ENCODE assay signal across 7 cellular contexts in genomic region chr22:42780070-42780540, GRCh38. TPM values are rescaled to one million over a fixed set of nuclear protein-coding genes. Genes with fewer than 3 reads are reported as not detected.
DNase-seq lines count a peak whose midpoint lies in the region; ATAC-seq and TF ChIP-seq lines count a peak whose summit lies in the region.

No MANE protein-coding gene starts in this region.

- TF ChIP-seq POLR2A in adrenal gland (IDR thresholded peaks at IDR 0.05), result no peak

- ATAC-seq in Panc1 (peak; percentile 97), left cardiac atrium (peak; percentile 78 to 89), HG03520 (IDR thresholded peaks at IDR 0.05; ENCODE audit: unreplicated experiment) (no peak)

- POLR2A ChIA-PET in Panc1 (lab: Charles Lee), result no interaction called here

- CTCF ChIA-PET in Panc1 (lab: Charles Lee), result interaction anchor here (0.7 kb wide), 1 partner anchor 31 kb away, joined by 4 read pairs; no protein-coding TSS in a partner anchor

- in situ Hi-C loops in Panc1 (cut with HindIII; ENCODE audit: low pct_unique_long_range_greater_than_20kb, low sequenced_read_pairs), result no loop called here

- no peaks in the 10 kb centered on the region for H3K4me1 ChIP-seq in Panc1 (ENCODE audit: control insufficient read depth, insufficient read depth, low read length)
- no peaks in the 10 kb centered on the region for H3K4me1 ChIP-seq in adrenal gland (replicated peaks in 1 of 2)

- intact Hi-C loops in Panc1 (cut with micrococcal nuclease; ENCODE audit: unreplicated experiment) (no loop called here), adrenal gland (cut with DNase I) (loop anchor here in 1 of 2 donors (10.0 kb wide), 1 partner anchor 115 kb away; no protein-coding TSS in a partner anchor), left cardiac atrium (cut with DNase I) (loop anchor here in 1 of 2 donors (5.0 kb wide), 1 partner anchor 42 kb away; no protein-coding TSS in a partner anchor)

- H3K9me3 ChIP-seq in MG63, result no peaks in the 10 kb centered on the region
- H3K9me3 ChIP-seq in Panc1 (ENCODE audit: control insufficient read depth, insufficient read depth, low read depth, low read length), result no peaks in the 10 kb centered on the region
- no peaks in the 10 kb centered on the region for H3K9me3 ChIP-seq in adrenal gland (replicated peaks in 1 of 3)

- no peak overlapping the region for H3K27ac ChIP-seq in Panc1 (ENCODE audit: low read length)
- H3K27ac ChIP-seq in adrenal gland, result no peak overlapping the region

- H3K36me3 ChIP-seq in MG63 (no peaks in the 10 kb centered on the region), Panc1 (ENCODE audit: control insufficient read depth, insufficient read depth, low read length) (no peaks in the 10 kb centered on the region), adrenal gland (replicated peaks in 1 of 2) (no peaks in the 10 kb centered on the region)

- DNase-seq in GM03348 (ENCODE audit: low spot score), result peak; percentile 87
- peak; percentile 39 for DNase-seq in MG63
- DNase-seq in Panc1 (ENCODE audit: low read depth, low spot score), result peak; percentile 80
- DNase-seq in adrenal gland, result peak; percentile 52 to 88 (median 74)
- DNase-seq in left cardiac atrium, result peak; percentile 52
- DNase-seq in renal cortical epithelial cell (ENCODE audit: low read depth), result peak; percentile 96

- TF ChIP-seq CTCF in Panc1 (IDR thresholded peaks at IDR 0.05) (peak; percentile 81), adrenal gland (IDR thresholded peaks at IDR 0.05) (peak; percentile 81 to 98 (median 90))

- BruUV-seq in Panc1 (replicated peaks; lab: Mats Ljungman, UMichigan), result no TSS peak

- H3K4me3 ChIP-seq in MG63, result no peak overlapping the region
- H3K4me3 ChIP-seq in Panc1 (ENCODE audit: low read depth in 2 of 2, low read length in 2 of 2), result no peak overlapping the region
- H3K4me3 ChIP-seq in adrenal gland, result no peak overlapping the region

- H3K27me3 ChIP-seq in MG63, result no peaks in the 10 kb centered on the region
- H3K27me3 ChIP-seq in Panc1 (ENCODE audit: control insufficient read depth, insufficient read depth, low read length), result no peaks in the 10 kb centered on the region
- H3K27me3 ChIP-seq in adrenal gland, result no peaks in the 10 kb centered on the region

- 13 to 25% (median 19%) methylated on average over 6 of the region's 6 CpGs for WGBS in adrenal gland, 4 donors

RNA-seq across cellular contexts. Expression of gene A4GALT, which starts 59.4 kb away (rescaled TPM):
- total RNA-seq in MG63 (2014; rRNA removed; shearing (Covaris generic); ENCODE audit: low replicate concordance), result 9.1 and 17.9 TPM in 2 replicates
- 6.9 TPM for total RNA-seq in Panc1 (2021; ENCODE audit: unreplicated experiment)
- polyA plus RNA-seq in Panc1 (2012; ENCODE audit: insufficient read length), result 9.5 TPM
- 10 to 100 TPM in 7 of 8 donors, 1 to 10 TPM in 1; 2.7 to 29.8 (median 18.2) TPM for total RNA-seq in adrenal gland
- polyA plus RNA-seq in adrenal gland, result 10 to 100 TPM in 2 of 3 donors, 1 to 10 TPM in 1; 4.2 to 21.5 (median 17.8) TPM
- 100 to 1,000 TPM in 1 of 2 donors, 10 to 100 TPM in 1; 56.0 to 108 TPM for total RNA-seq in left cardiac atrium
- total RNA-seq in renal cortical epithelial cell, result 23.8 and 64.8 TPM in 2 replicates

Comparison
In these comparisons a context has a peak if more than half of its experiments do, and no peak if none do; other contexts are left out.
1. DNase-seq: peak in every context shown above with its lines; median percentile 96 in renal cortical epithelial cell; 87 in GM03348; 80 in Panc1; 74 in adrenal gland; 52 in left cardiac atrium; 39 in MG63.